In genomic region chr4:124712417-124713212, GRCh38 we compare ENCODE assay signal across 8 cellular contexts. TPM values are rescaled to one million over a fixed set of nuclear protein-coding genes. Genes with fewer than 3 reads are reported as not detected.
DNase-seq lines count a peak whose midpoint lies in the region; ATAC-seq and TF ChIP-seq lines count a peak whose summit lies in the region.

A gene with protein sequence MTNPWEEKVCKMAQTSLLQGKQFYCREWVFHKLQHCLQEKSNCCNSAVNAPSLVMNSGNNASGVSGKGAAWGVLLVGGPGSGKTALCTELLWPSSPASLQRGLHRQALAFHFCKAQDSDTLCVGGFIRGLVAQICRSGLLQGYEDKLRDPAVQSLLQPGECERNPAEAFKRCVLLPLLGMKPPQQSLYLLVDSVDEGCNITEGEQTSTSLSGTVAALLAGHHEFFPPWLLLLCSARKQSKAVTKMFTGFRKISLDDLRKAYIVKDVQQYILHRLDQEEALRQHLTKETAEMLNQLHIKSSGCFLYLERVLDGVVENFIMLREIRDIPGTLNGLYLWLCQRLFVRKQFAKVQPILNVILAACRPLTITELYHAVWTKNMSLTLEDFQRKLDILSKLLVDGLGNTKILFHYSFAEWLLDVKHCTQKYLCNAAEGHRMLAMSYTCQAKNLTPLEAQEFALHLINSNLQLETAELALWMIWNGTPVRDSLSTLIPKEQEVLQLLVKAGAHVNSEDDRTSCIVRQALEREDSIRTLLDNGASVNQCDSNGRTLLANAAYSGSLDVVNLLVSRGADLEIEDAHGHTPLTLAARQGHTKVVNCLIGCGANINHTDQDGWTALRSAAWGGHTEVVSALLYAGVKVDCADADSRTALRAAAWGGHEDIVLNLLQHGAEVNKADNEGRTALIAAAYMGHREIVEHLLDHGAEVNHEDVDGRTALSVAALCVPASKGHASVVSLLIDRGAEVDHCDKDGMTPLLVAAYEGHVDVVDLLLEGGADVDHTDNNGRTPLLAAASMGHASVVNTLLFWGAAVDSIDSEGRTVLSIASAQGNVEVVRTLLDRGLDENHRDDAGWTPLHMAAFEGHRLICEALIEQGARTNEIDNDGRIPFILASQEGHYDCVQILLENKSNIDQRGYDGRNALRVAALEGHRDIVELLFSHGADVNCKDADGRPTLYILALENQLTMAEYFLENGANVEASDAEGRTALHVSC (N-terminal part only) (minus strand): TSS chr4:124712732. CDS start chr4:124710511, 2,221 bp downstream.

- H3K27ac Mint-ChIP-seq in naive thymus-derived CD8-positive, alpha-beta T cell: peak within 1 kb of the TSS; percentile 38 to 92 (median 84)

- H3K4me3 ChIP-seq in PC-9: peak within 1 kb of the TSS; percentile 92

- H3K4me1 Mint-ChIP-seq in naive thymus-derived CD8-positive, alpha-beta T cell: peaks cover 0 to 11% (median 6%) of the 10 kb centered on the region in 4 donors

- no TSS peak for BruUV-seq in PC-9 (replicated peaks; lab: Mats Ljungman, UMichigan)

- peak; percentile 53 for DNase-seq in DMS53 treated with DMSO at 0.1 percent for 48 hours (lab: John Stamatoyannopoulos, UW; ENCODE audit: unreplicated experiment)
- peak; percentile 66 to 88 for DNase-seq in PC-9
- DNase-seq in activated T-helper 9 cell treated with anti-CD3 and anti-CD28 coated beads, Interleukin-2, amount 50 U/mL, for 16 hours (ENCODE audit: low read depth): peak; percentile 34
- DNase-seq in fibroblast of peridontal ligament (ENCODE audit: extremely low read depth): peak; percentile 93
- peak; percentile 52 to 84 (median 67) for DNase-seq in naive thymus-derived CD8-positive, alpha-beta T cell
- peak; percentile 69 for DNase-seq in stimulated activated naive CD8-positive, alpha-beta T cell treated with anti-CD3 and anti-CD28 coated beads, Interleukin-15, Interleukin-2, amounts not matched to agents 100 U/mL and 50 U/mL, for 24 hours

- H3K4me1 ChIP-seq in PC-9 (replicated peaks; ENCODE audit: insufficient read depth): peaks cover 25% of the 10 kb centered on the region

- POLR2A ChIA-PET in PC-9 (lab: Charles Lee; ENCODE audit: unreplicated experiment): interaction anchor here (0.5 kb wide), 2 partner anchors 72 to 308 kb away, joined by 3 read pairs; no protein-coding TSS in a partner anchor
- POLR2A ChIA-PET in naive thymus-derived CD8-positive, alpha-beta T cell (lab: Charles Lee): interaction anchor here (0.5 kb wide), 1 partner anchor 22 kb away, joined by 4 read pairs; no protein-coding TSS in a partner anchor

- ATAC-seq in GM21717 (IDR thresholded peaks at IDR 0.05; ENCODE audit: unreplicated experiment): peak; percentile 77
- ATAC-seq in naive thymus-derived CD8-positive, alpha-beta T cell: peak; percentile 77 to 80
- ATAC-seq in stimulated activated naive CD8-positive, alpha-beta T cell treated with anti-CD3 and anti-CD28 coated beads, Interleukin-15, Interleukin-2, amounts not matched to agents 100 U/mL and 50 U/mL, for 24 hours: peak; percentile 74

- no peaks in the 10 kb centered on the region for H3K9me3 ChIP-seq in PC-9 (ENCODE audit: insufficient read depth, low read depth)

- H3K27me3 Mint-ChIP-seq in naive thymus-derived CD8-positive, alpha-beta T cell: peaks cover 0 to 2% (median 0%) of the 10 kb centered on the region in 5 donors

- intact Hi-C loops in PC-9 (cut with micrococcal nuclease; ENCODE audit: unreplicated experiment): loop anchor here (2.0 to 10.0 kb wide), 7 partner anchors 100 to 570 kb away; no protein-coding TSS in a partner anchor

- no peaks in the 10 kb centered on the region for H3K36me3 ChIP-seq in PC-9 (ENCODE audit: low read depth)

- 0 out of 2 replicates have a peak, but pooled peaks have one; percentile 20 for TF ChIP-seq EP300 in Ishikawa (IDR thresholded peaks at IDR 0.05; ENCODE audit: borderline replicate concordance)

- H3K4me2 ChIP-seq in PC-9: peak within 1 kb of the TSS; percentile 87

- peaks cover 24% of the 10 kb centered on the region for H3F3A ChIP-seq in PC-9 (ENCODE audit: insufficient read depth, low read depth)

- peaks cover 21% of the 10 kb centered on the region for H3K79me2 ChIP-seq in PC-9 (ENCODE audit: low read depth)

- H3K9me3 Mint-ChIP-seq in naive thymus-derived CD8-positive, alpha-beta T cell: no peaks in the 10 kb centered on the region

- TF ChIP-seq CTCF in PC-9 (conservative IDR thresholded peaks at IDR 0.05): 0 out of 2 replicates have a peak, but pooled peaks have one; percentile 5

- no peaks in the 10 kb centered on the region for H4K20me1 ChIP-seq in PC-9 (ENCODE audit: insufficient read depth)

- no peaks in the 10 kb centered on the region for H3K9me2 ChIP-seq in PC-9 (ENCODE audit: insufficient read depth)

- peak within 1 kb of the TSS; percentile 68 for H3K27ac ChIP-seq in PC-9

- peak; percentile 9; the same call in 1 of the 2 replicates for TF ChIP-seq RAD21 in Ishikawa (IDR thresholded peaks at IDR 0.05; ENCODE audit: low read depth)

- H2AFZ ChIP-seq in PC-9: peak within 1 kb of the TSS; percentile 98

- H3K4me3 Mint-ChIP-seq in naive thymus-derived CD8-positive, alpha-beta T cell: peak within 1 kb of the TSS in 8 of 10 donors; percentile 88 to 96 (median 92)

- CTCF ChIA-PET in PC-9 (lab: Charles Lee): no interaction called here

- no peaks in the 10 kb centered on the region for H3K27me3 ChIP-seq in PC-9 (ENCODE audit: insufficient read depth, low read depth)

- H3K36me3 Mint-ChIP-seq in naive thymus-derived CD8-positive, alpha-beta T cell: no peaks in the 10 kb centered on the region

TF ChIP-seq in Ishikawa, 13 proteins besides CTCF, POLR2A, EP300 and RAD21:
- no peak for TF ChIP-seq CREB1 (IDR thresholded peaks at IDR 0.05; ENCODE audit: low read depth)
- TF ChIP-seq, protein P1, sequence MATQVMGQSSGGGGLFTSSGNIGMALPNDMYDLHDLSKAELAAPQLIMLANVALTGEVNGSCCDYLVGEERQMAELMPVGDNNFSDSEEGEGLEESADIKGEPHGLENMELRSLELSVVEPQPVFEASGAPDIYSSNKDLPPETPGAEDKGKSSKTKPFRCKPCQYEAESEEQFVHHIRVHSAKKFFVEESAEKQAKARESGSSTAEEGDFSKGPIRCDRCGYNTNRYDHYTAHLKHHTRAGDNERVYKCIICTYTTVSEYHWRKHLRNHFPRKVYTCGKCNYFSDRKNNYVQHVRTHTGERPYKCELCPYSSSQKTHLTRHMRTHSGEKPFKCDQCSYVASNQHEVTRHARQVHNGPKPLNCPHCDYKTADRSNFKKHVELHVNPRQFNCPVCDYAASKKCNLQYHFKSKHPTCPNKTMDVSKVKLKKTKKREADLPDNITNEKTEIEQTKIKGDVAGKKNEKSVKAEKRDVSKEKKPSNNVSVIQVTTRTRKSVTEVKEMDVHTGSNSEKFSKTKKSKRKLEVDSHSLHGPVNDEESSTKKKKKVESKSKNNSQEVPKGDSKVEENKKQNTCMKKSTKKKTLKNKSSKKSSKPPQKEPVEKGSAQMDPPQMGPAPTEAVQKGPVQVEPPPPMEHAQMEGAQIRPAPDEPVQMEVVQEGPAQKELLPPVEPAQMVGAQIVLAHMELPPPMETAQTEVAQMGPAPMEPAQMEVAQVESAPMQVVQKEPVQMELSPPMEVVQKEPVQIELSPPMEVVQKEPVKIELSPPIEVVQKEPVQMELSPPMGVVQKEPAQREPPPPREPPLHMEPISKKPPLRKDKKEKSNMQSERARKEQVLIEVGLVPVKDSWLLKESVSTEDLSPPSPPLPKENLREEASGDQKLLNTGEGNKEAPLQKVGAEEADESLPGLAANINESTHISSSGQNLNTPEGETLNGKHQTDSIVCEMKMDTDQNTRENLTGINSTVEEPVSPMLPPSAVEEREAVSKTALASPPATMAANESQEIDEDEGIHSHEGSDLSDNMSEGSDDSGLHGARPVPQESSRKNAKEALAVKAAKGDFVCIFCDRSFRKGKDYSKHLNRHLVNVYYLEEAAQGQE (IDR thresholded peaks at IDR 0.05; ENCODE audit: low read depth): no peak
- no peak for TF ChIP-seq CEBPB (IDR thresholded peaks at IDR 0.05)
- TF ChIP-seq TEAD4 (IDR thresholded peaks at IDR 0.05): no peak
- TF ChIP-seq ZBTB7A (IDR thresholded peaks at IDR 0.05; ENCODE audit: low read depth): peak; percentile 40; the same call in 1 of the 2 replicates
- no peak for TF ChIP-seq USF1 (IDR thresholded peaks at IDR 0.05)
- peak; percentile 16; the same call in 1 of the 2 replicates for TF ChIP-seq TCF12 (IDR thresholded peaks at IDR 0.05; ENCODE audit: low read depth)
- 0 out of 2 replicates have a peak, but pooled peaks have one; percentile 16 for TF ChIP-seq NFIC (IDR thresholded peaks at IDR 0.05)
- TF ChIP-seq, protein P2, sequence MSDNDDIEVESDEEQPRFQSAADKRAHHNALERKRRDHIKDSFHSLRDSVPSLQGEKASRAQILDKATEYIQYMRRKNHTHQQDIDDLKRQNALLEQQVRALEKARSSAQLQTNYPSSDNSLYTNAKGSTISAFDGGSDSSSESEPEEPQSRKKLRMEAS (IDR thresholded peaks at IDR 0.05): peak; percentile 5; the same call in 1 of the 2 replicates
- TF ChIP-seq TAF1 (IDR thresholded peaks at IDR 0.05; ENCODE audit: low read depth): peak; percentile 55
- no peak for TF ChIP-seq YY1 (IDR thresholded peaks at IDR 0.05; ENCODE audit: low read depth)
- TF ChIP-seq FOXM1 (IDR thresholded peaks at IDR 0.05; ENCODE audit: borderline replicate concordance, low read depth): no peak; the same call in 1 of the 2 replicates
- peak; percentile 51 for TF ChIP-seq EGR1 (IDR thresholded peaks at IDR 0.05)

RNA-seq across cellular contexts. Expression of the gene that starts here (rescaled TPM):
- 14.4 and 17.2 TPM in 2 replicates for total RNA-seq in PC-9 (2021)
- 1 to 10 TPM in 1 of 2 experiments, under 1 TPM in 1; 0.93 to 1.1 TPM for total RNA-seq in naive thymus-derived CD8-positive, alpha-beta T cell
- under 1 TPM in 2 of 3 donors, not detected in 1; 0.06 to 0.15 TPM for polyA plus RNA-seq in naive thymus-derived CD8-positive, alpha-beta T cell

Comparison
In these comparisons a context has a peak if more than half of its experiments do, and no peak if none do; other contexts are left out.
1. Peak in every context shown above with its lines: DNase-seq, ATAC-seq, H3K4me3 ChIP-seq and H3K27ac ChIP-seq.
2. DNase-seq: peak in every context shown above with its lines; median percentile 93 in fibroblast of peridontal ligament; 77 in PC-9; 69 in stimulated activated naive CD8-positive, alpha-beta T cell treated with anti-CD3 and anti-CD28 coated beads, Interleukin-15, Interleukin-2, amounts not matched to agents 100 U/mL and 50 U/mL, for 24 hours; 67 in naive thymus-derived CD8-positive, alpha-beta T cell; 53 in DMS53 treated with DMSO at 0.1 percent for 48 hours; 34 in activated T-helper 9 cell treated with anti-CD3 and anti-CD28 coated beads, Interleukin-2, amount 50 U/mL, for 16 hours.